Comparison of ENCODE assay signal across 16 cellular contexts in the genomic region with DNA sequence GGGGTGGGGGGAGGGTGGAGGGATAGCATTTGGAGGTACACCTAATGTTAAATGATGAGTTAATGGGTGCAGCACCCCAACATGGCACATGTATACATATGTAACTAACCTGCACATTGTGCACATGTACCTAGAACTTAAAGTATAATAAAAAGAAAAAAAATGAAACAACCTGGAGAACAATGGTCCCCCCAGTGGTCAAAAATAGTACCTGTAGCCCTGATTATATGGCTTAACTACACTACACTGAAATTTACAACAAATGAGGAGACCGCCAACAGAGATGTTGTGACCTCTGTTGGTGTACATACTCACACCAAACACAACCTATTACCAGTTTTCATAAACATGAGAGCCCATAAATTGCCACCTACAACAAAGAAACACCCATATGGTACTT. TPM values are rescaled to one million over a fixed set of nuclear protein-coding genes. Genes with fewer than 3 reads are reported as not detected.
DNase-seq lines count a peak whose midpoint lies in the region; ATAC-seq and TF ChIP-seq lines count a peak whose summit lies in the region.
"Had no signal": no experiment of that assay in that cellular context is flagged by ENCODE, and none has a peak within 500 bp of the region (broad histone marks: within the 10 kb centered on the region; RNA-seq: fewer than 3 reads in every experiment).

No MANE protein-coding gene starts in this region.

- no peaks in the 10 kb centered on the region for H3K9me3 ChIP-seq in DOHH2 (ENCODE audit: control insufficient read depth, insufficient read depth, low read length)
- H3K9me3 ChIP-seq in GM23248 (ENCODE audit: low read depth), result no peaks in the 10 kb centered on the region
- no peaks in the 10 kb centered on the region for H3K9me3 ChIP-seq in PC-3 (ENCODE audit: low read length)
- no peaks in the 10 kb centered on the region for H3K9me3 ChIP-seq in HAP-1
- H3K9me3 ChIP-seq: ascending aorta had no signal

- H3F3A ChIP-seq in DOHH2 (ENCODE audit: control insufficient read depth, insufficient read depth) (no peaks in the 10 kb centered on the region), GM23248 (ENCODE audit: insufficient read depth) (no peaks in the 10 kb centered on the region), PC-3 (ENCODE audit: low read length, unreplicated experiment) (no peaks in the 10 kb centered on the region)

- intact Hi-C loops in PC-3 (cut with micrococcal nuclease), result loop anchor here (10.0 kb wide), 1 partner anchor 145 kb away; no protein-coding TSS in a partner anchor

- H3K9me2 ChIP-seq in DOHH2 (replicated peaks; ENCODE audit: control insufficient read depth, low read length) (no peaks in the 10 kb centered on the region), GM23248 (ENCODE audit: insufficient read depth) (no peaks in the 10 kb centered on the region), PC-3 (replicated peaks; ENCODE audit: low read length) (no peaks in the 10 kb centered on the region)

- H3K4me3 ChIP-seq in DOHH2 (ENCODE audit: low read length), result no peak overlapping the region
- no peak overlapping the region for H3K4me3 ChIP-seq in GM23248
- H3K4me3 ChIP-seq in PC-3 (ENCODE audit: low read length), result no peak overlapping the region
- H3K4me3 ChIP-seq in fibroblast of the aortic adventitia (ENCODE audit: low read depth, low read length), result no peak overlapping the region
- no peak overlapping the region for H3K4me3 ChIP-seq in HAP-1
- H3K4me3 ChIP-seq: ascending aorta had no signal

- H4K20me1 ChIP-seq in DOHH2 (ENCODE audit: control insufficient read depth, insufficient read depth, low read depth, low read length) (no peaks in the 10 kb centered on the region), GM23248 (ENCODE audit: insufficient read depth) (no peaks in the 10 kb centered on the region), PC-3 (ENCODE audit: low read length) (no peaks in the 10 kb centered on the region)

- H3K4me2 ChIP-seq in DOHH2 (ENCODE audit: low read length), result no peak overlapping the region
- H3K4me2 ChIP-seq in GM23248 (ENCODE audit: unreplicated experiment), result no peak overlapping the region
- no peak overlapping the region for H3K4me2 ChIP-seq in PC-3 (ENCODE audit: low read length)

- ATAC-seq in PC-3, result no peak
- ATAC-seq in HG03039 (IDR thresholded peaks at IDR 0.05; ENCODE audit: unreplicated experiment), result no peak
- ATAC-seq: stimulated activated naive CD8-positive, alpha-beta T cell treated with anti-CD3 and anti-CD28 coated beads, Interleukin-15, Interleukin-2, amounts not matched to agents 100 U/mL and 50 U/mL, for 24 hours had no signal

- TF ChIP-seq CTCF in DOHH2 (IDR thresholded peaks at IDR 0.05; ENCODE audit: low read depth, low read length, poor library complexity, severe bottlenecking) (peak; percentile 13), PC-3 (conservative IDR thresholded peaks at IDR 0.05; ENCODE audit: low read depth, low read length) (no peak; the same call in 1 of the 2 replicates), fibroblast of the aortic adventitia (IDR thresholded peaks at IDR 0.05; ENCODE audit: insufficient read depth, low read length) (peak; percentile 27)

- peak; percentile 2 for DNase-seq in GM23248
- DNase-seq in PC-3, result peak; percentile 19
- no peak for DNase-seq in fibroblast of the aortic adventitia (ENCODE audit: low read depth)
- no peak for DNase-seq in NCI-H2081 treated with DMSO at 0.1 percent for 48 hours (lab: John Stamatoyannopoulos, UW)
- no peak for DNase-seq in HAP-1 (ENCODE audit: low spot score in 2 of 2)
- no peak for DNase-seq in GOT3 (lab: John Stamatoyannopoulos, UW)
- DNase-seq: activated CD4-positive, CD25-positive, alpha-beta regulatory T cell; CD4-positive, alpha-beta memory T cell; hypothalamus; IMR-90; NCI-H1105 treated with DMSO at 0.1 percent for 48 hours; NCI-H446; stimulated activated naive CD8-positive, alpha-beta T cell treated with anti-CD3 and anti-CD28 coated beads, Interleukin-15, Interleukin-2, amounts not matched to agents 100 U/mL and 50 U/mL, for 24 hours had no signal

- H3K27ac ChIP-seq in DOHH2 (ENCODE audit: low read depth, low read length) (no peak overlapping the region), GM23248 (no peak overlapping the region), PC-3 (ENCODE audit: low read length) (no peak overlapping the region)
- H3K27ac ChIP-seq: ascending aorta had no signal

- H3K36me3 ChIP-seq in DOHH2 (ENCODE audit: control insufficient read depth, low read length) (no peaks in the 10 kb centered on the region), GM23248 (ENCODE audit: low read depth) (no peaks in the 10 kb centered on the region), PC-3 (ENCODE audit: low read depth, low read length) (no peaks in the 10 kb centered on the region), HAP-1 (replicated peaks) (no peaks in the 10 kb centered on the region)
- H3K36me3 ChIP-seq: ascending aorta had no signal

- POLR2A ChIA-PET in PC-3 (lab: Charles Lee; ENCODE audit: unreplicated experiment), result no interaction called here

- no TSS peak for BruUV-seq in PC-3 (replicated peaks; lab: Mats Ljungman, UMichigan)

- in situ Hi-C loops in GM23248 (cut with MboI) (no loop called here), HAP-1 (cut with MboI; ENCODE audit: low sequenced_read_pairs) (no loop called here)

- CTCF ChIA-PET in PC-3 (lab: Charles Lee), result no interaction called here

- H3K27me3 ChIP-seq in DOHH2 (ENCODE audit: control insufficient read depth, low read length) (no peaks in the 10 kb centered on the region), GM23248 (replicated peaks; ENCODE audit: insufficient read depth) (no peaks in the 10 kb centered on the region), PC-3 (ENCODE audit: low read length) (no peaks in the 10 kb centered on the region), HAP-1 (ENCODE audit: low read depth) (no peaks in the 10 kb centered on the region)
- H3K27me3 ChIP-seq: ascending aorta had no signal

- no peak overlapping the region for H2AFZ ChIP-seq in GM23248
- H2AFZ ChIP-seq in PC-3 (ENCODE audit: low read length), result no peak overlapping the region

- H3K9ac ChIP-seq in GM23248 (no peak overlapping the region), PC-3 (ENCODE audit: low read length) (no peak overlapping the region)

- H3K79me2 ChIP-seq in DOHH2 (ENCODE audit: control insufficient read depth, low read length) (no peaks in the 10 kb centered on the region), GM23248 (ENCODE audit: insufficient read depth) (no peaks in the 10 kb centered on the region), PC-3 (ENCODE audit: low read length) (no peaks in the 10 kb centered on the region)

- H3K4me1 ChIP-seq in DOHH2 (ENCODE audit: control insufficient read depth, low read length), result no peaks in the 10 kb centered on the region
- H3K4me1 ChIP-seq in GM23248 (ENCODE audit: insufficient read depth), result no peaks in the 10 kb centered on the region
- H3K4me1 ChIP-seq in PC-3 (ENCODE audit: insufficient read depth, low read length), result no peaks in the 10 kb centered on the region
- H3K4me1 ChIP-seq in HAP-1, result no peaks in the 10 kb centered on the region
- H3K4me1 ChIP-seq: ascending aorta had no signal

- WGBS in GM23248 (ENCODE audit: low coverage in 1 of 2, low lambda C conversion rate in 2 of 2, missing lambda C conversion rate in 2 of 2), 2 experiments, result 78 to 100% methylated on average over 1 of the region's 1 CpG

RNA-seq across cellular contexts. Expression of a gene that starts 7.3 kb away (rescaled TPM):
- 0.86 and 1.1 TPM in 2 replicates for total RNA-seq in GM23248 (2014; rRNA removed; shearing (Covaris generic))
- polyA plus RNA-seq in GM23248 (2016; fragmentation: Nextera tagmentation; extraction: Ambion mirVana), result 0.39 and 0.60 TPM in 2 replicates
- total RNA-seq in PC-3 (2014; rRNA removed) (1.7 and 2.8 TPM in 2 replicates), fibroblast of the aortic adventitia (ENCODE audit: low replicate concordance) (1.9 and 2.5 TPM in 2 replicates)

Comparison
In these comparisons a context has a peak if more than half of its experiments do, and no peak if none do; other contexts are left out.
1. DNase-seq: peak in GM23248 (single experiment) and PC-3 (single experiment); none in fibroblast of the aortic adventitia (single experiment), NCI-H2081 treated with DMSO at 0.1 percent for 48 hours (single experiment), HAP-1 (0 of 2) and GOT3 (single experiment).